ENCODE assay signal across 8 cellular contexts in genomic region chr5:176541338-176542134, GRCh38. TPM values are rescaled to one million over a fixed set of nuclear protein-coding genes. Genes with fewer than 3 reads are reported as not detected.
DNase-seq lines count a peak whose midpoint lies in the region; ATAC-seq and TF ChIP-seq lines count a peak whose summit lies in the region.

No MANE protein-coding gene starts in this region.

- no peak for TF ChIP-seq POLR2A in gastroesophageal sphincter (IDR thresholded peaks at IDR 0.05)

- no peak for TF ChIP-seq EP300 in gastroesophageal sphincter (IDR thresholded peaks at IDR 0.05)

- H3K79me2 ChIP-seq in parathyroid adenoma, result no peaks in the 10 kb centered on the region

- DNase-seq in NCI-H2227 treated with DMSO at 0.1 percent for 48 hours (lab: John Stamatoyannopoulos, UW), result peak; percentile 27
- peak; percentile 82 for DNase-seq in activated CD8-positive, alpha-beta memory T cell treated with anti-CD3 and anti-CD28 coated beads for 24 hours
- no peak for DNase-seq in GM13976 (ENCODE audit: low spot score)
- no peak for DNase-seq in DMS79 treated with DMSO at 0.1 percent for 48 hours (lab: John Stamatoyannopoulos, UW)

- H3K4me1 ChIP-seq in gastroesophageal sphincter (peaks cover 0 to 57% (median 14%) of the 10 kb centered on the region in 3 donors), parathyroid adenoma (peaks cover 19% of the 10 kb centered on the region)

- H3K9me3 ChIP-seq in gastroesophageal sphincter (no peaks in the 10 kb centered on the region), parathyroid adenoma (ENCODE audit: control insufficient read depth, low read length) (no peaks in the 10 kb centered on the region)

- H3K36me3 ChIP-seq in gastroesophageal sphincter (no peaks in the 10 kb centered on the region), parathyroid adenoma (ENCODE audit: control insufficient read depth, insufficient read depth, low read length) (no peaks in the 10 kb centered on the region)

- peak overlapping the region; percentile 92 for H3K4me2 ChIP-seq in parathyroid adenoma (ENCODE audit: low read length)

- H3K9ac ChIP-seq in parathyroid adenoma, result no peak overlapping the region

- peak overlapping the region; percentile 28 for H2AFZ ChIP-seq in parathyroid adenoma

- WGBS in gastroesophageal sphincter (ENCODE audit: low coverage in 1 of 2), 2 donors, result no CpG with 5 or more reads among the region's 12 CpGs

- H3K27ac ChIP-seq in gastroesophageal sphincter (peak overlapping the region in 3 of 4 donors; percentile 86 to 90 (median 87)), parathyroid adenoma (peak overlapping the region; percentile 73)

- no peak for ATAC-seq in gastroesophageal sphincter
- ATAC-seq in HG03521 (IDR thresholded peaks at IDR 0.05; ENCODE audit: unreplicated experiment), result no peak

- H3K4me3 ChIP-seq in GM12875 (ENCODE audit: low read depth, low read length) (peak overlapping the region; percentile 24), gastroesophageal sphincter (no peak overlapping the region), parathyroid adenoma (ENCODE audit: low read depth, low read length) (peak overlapping the region; percentile 58)

- TF ChIP-seq CTCF in GM12875 (IDR thresholded peaks at IDR 0.05; ENCODE audit: borderline replicate concordance, insufficient read depth, low read depth, low read length) (no peak), gastroesophageal sphincter (IDR thresholded peaks at IDR 0.05) (no peak), parathyroid adenoma (IDR thresholded peaks at IDR 0.05) (no peak), GM13976 (IDR thresholded peaks at IDR 0.05; ENCODE audit: borderline replicate concordance, control extremely low read depth, extremely low read depth, insufficient read depth, missing control alignments) (no peak)

- H3K27me3 ChIP-seq in gastroesophageal sphincter (no peaks in the 10 kb centered on the region), parathyroid adenoma (ENCODE audit: control insufficient read depth, insufficient read depth, low read length) (no peaks in the 10 kb centered on the region)

- in situ Hi-C loops in GM13976 (cut with MboI; ENCODE audit: low sequenced_read_pairs, unreplicated experiment), result no loop called here

RNA-seq across cellular contexts. Expression of gene RNF44, which starts 4.3 kb away (rescaled TPM):
- 10 to 100 TPM in 3 of 4 donors, 1 to 10 TPM in 1; 8.9 to 15.9 (median 12.4) TPM for total RNA-seq in gastroesophageal sphincter

RNA-seq across cellular contexts. Expression of gene CDHR2, which starts 7.6 kb away (rescaled TPM):
- total RNA-seq in gastroesophageal sphincter, result under 1 TPM in 1 of 4 donors, not detected in 3; 0.15 TPM

Comparison
In these comparisons a context has a peak if more than half of its experiments do, and no peak if none do; other contexts are left out.
1. H3K4me3 ChIP-seq: peak in GM12875 (single experiment) and parathyroid adenoma (single experiment); none in gastroesophageal sphincter (0 of 2).
2. DNase-seq: peak in NCI-H2227 treated with DMSO at 0.1 percent for 48 hours (single experiment) and activated CD8-positive, alpha-beta memory T cell treated with anti-CD3 and anti-CD28 coated beads for 24 hours (single experiment); none in GM13976 (single experiment) and DMS79 treated with DMSO at 0.1 percent for 48 hours (single experiment).